Comparison of ENCODE assay signal across 11 cellular contexts in the genomic region with DNA sequence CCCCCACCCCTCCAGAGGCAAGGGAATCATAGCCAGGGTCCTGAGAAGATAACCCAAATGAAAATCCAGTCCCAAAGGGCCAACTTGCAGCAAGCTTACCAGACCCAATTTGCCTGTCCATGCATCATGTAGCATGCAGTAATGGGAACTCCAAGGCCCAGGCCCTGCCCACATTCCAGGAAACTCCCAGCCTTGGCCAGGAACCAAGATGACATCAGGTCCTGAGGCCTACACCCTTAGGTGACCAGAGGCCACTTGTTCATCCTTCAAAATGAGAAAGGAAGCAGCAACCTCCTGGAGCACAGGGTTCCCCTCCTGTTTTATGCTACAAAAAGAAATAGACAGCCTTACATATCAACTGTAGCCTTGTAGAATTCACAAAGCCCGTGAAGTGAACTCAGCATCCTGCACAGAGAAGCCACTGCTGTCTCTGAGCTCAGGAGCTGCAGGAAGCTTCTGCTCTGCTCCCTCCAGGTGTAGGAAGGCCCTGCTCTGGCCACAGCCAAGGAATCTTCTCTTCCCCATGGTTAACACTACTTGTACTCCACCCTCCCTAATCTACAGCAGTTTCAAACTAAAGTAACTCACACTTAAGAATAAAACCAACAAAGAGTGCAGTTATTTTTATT. TPM values are rescaled to one million over a fixed set of nuclear protein-coding genes. Genes with fewer than 3 reads are reported as not detected.
DNase-seq lines count a peak whose midpoint lies in the region; ATAC-seq and TF ChIP-seq lines count a peak whose summit lies in the region.
"Had no signal": no experiment of that assay in that cellular context is flagged by ENCODE, and none has a peak within 500 bp of the region (broad histone marks: within the 10 kb centered on the region; RNA-seq: fewer than 3 reads in every experiment).

No MANE protein-coding gene starts in this region.

- H3K27me3 ChIP-seq in MG63 (no peaks in the 10 kb centered on the region), endodermal cell (ENCODE audit: control insufficient read depth, insufficient read depth, low read length, poor library complexity, severe bottlenecking) (no peaks in the 10 kb centered on the region), esophagus squamous epithelium (peaks cover 0 to 31% (median 0%) of the 10 kb centered on the region in 4 donors)

- intact Hi-C loops in esophagus squamous epithelium (cut with DNase I), result no loop called here

- no peak overlapping the region for H3K27ac ChIP-seq in endodermal cell (ENCODE audit: low read depth, low read length)
- no peak overlapping the region for H3K27ac ChIP-seq in esophagus squamous epithelium
- H3K27ac ChIP-seq: C4-2B had no signal

- in situ Hi-C loops in ACHN (cut with HindIII; ENCODE audit: low pct_ligation_motif_present, low pct_unique_long_range_greater_than_20kb, low sequenced_read_pairs), result no loop called here

- H3K4me3 Mint-ChIP-seq in endodermal cell, result no peak overlapping the region
- H3K4me3 Mint-ChIP-seq: activated T-cell treated with anti-CD3 and anti-CD28 coated beads, Interleukin-2, amount 50 U/mL, for 4 hours had no signal

- peak; percentile 94 for DNase-seq in ACHN
- peak; percentile 81 for DNase-seq in MG63
- peak; percentile 61 for DNase-seq in endodermal cell
- peak; percentile 74 to 90 for DNase-seq in lung microvascular endothelial cell (ENCODE audit: low read depth in 2 of 2)
- DNase-seq in NCI-H1694 (lab: John Stamatoyannopoulos, UW), result no peak
- no peak for DNase-seq in esophagus squamous epithelium (lab: John Stamatoyannopoulos, UW)
- DNase-seq: activated T-cell treated with anti-CD3 and anti-CD28 coated beads, Interleukin-2, amount 50 U/mL, for 4 hours; stimulated activated CD4-positive, alpha-beta T cell treated with anti-CD3 and anti-CD28 coated beads, Interleukin-12 subunit alpha, Interleukin-12 subunit beta, amount 100 ng/mL, for 4 hours had no signal

- H3K4me1 Mint-ChIP-seq in endodermal cell, result peaks cover 31% of the 10 kb centered on the region

- 82 to 89% methylated on average over 1 of the region's 1 CpG for WGBS in endodermal cell (ENCODE audit: insufficient coverage in 1 of 2, insufficient read length in 1 of 2), 2 experiments
- WGBS in esophagus squamous epithelium, 2 donors, result 71% methylated on average over 1 of the region's 1 CpG; no CpG with 5 or more reads in 1 of the 2 donors

- peaks cover 15% of the 10 kb centered on the region for H3K27me3 Mint-ChIP-seq in endodermal cell (ENCODE audit: insufficient read depth)

- TF ChIP-seq CTCF in endodermal cell (conservative IDR thresholded peaks at IDR 0.05) (no peak), esophagus squamous epithelium (IDR thresholded peaks at IDR 0.05) (no peak)

- no peak overlapping the region for H3K4me3 ChIP-seq in MG63
- H3K4me3 ChIP-seq in endodermal cell (ENCODE audit: low read length), result peak overlapping the region; percentile 3
- no peak overlapping the region for H3K4me3 ChIP-seq in esophagus squamous epithelium

- H3K9me3 ChIP-seq in MG63, result no peaks in the 10 kb centered on the region
- peaks cover 10% of the 10 kb centered on the region for H3K9me3 ChIP-seq in endodermal cell (ENCODE audit: control insufficient read depth, low read length)
- no peaks in the 10 kb centered on the region for H3K9me3 ChIP-seq in esophagus squamous epithelium

- H3K4me1 ChIP-seq in endodermal cell (ENCODE audit: control insufficient read depth, insufficient read depth, low read length) (peaks cover 15% of the 10 kb centered on the region), esophagus squamous epithelium (peaks cover 0 to 32% (median 3%) of the 10 kb centered on the region in 3 donors)

- H3K9me3 Mint-ChIP-seq in endodermal cell, result no peaks in the 10 kb centered on the region

- peak overlapping the region; percentile 64 for H3K27ac Mint-ChIP-seq in endodermal cell

- no peaks in the 10 kb centered on the region for H3K36me3 ChIP-seq in MG63
- no peaks in the 10 kb centered on the region for H3K36me3 ChIP-seq in endodermal cell (ENCODE audit: control insufficient read depth, insufficient read depth, low read length)
- no peaks in the 10 kb centered on the region for H3K36me3 ChIP-seq in esophagus squamous epithelium

- no peaks in the 10 kb centered on the region for H3K36me3 Mint-ChIP-seq in endodermal cell (ENCODE audit: low read depth)

- ATAC-seq in GM21423 (IDR thresholded peaks at IDR 0.05; ENCODE audit: unreplicated experiment) (no peak), GM21447 (IDR thresholded peaks at IDR 0.05; ENCODE audit: unreplicated experiment) (no peak)
- ATAC-seq: activated T-cell treated with anti-CD3 and anti-CD28 coated beads, Interleukin-2, amount 50 U/mL, for 4 hours had no signal

- TF ChIP-seq POLR2A in esophagus squamous epithelium (IDR thresholded peaks at IDR 0.05), result no peak

- no peak overlapping the region for H3K9ac ChIP-seq in endodermal cell (ENCODE audit: extremely low read depth, low read length, poor library complexity, severe bottlenecking)

RNA-seq across cellular contexts. Expression of a gene that starts 30.3 kb away (rescaled TPM):
- total RNA-seq in MG63 (2014; rRNA removed; shearing (Covaris generic); ENCODE audit: low replicate concordance), result 27.5 and 33.1 TPM in 2 replicates
- 10 to 100 TPM; 71.9 to 97.5 TPM for total RNA-seq in endodermal cell
- 61.1 TPM for polyA plus RNA-seq in endodermal cell (2013, experiment 1 of 2)
- 56.3 TPM for polyA plus RNA-seq in endodermal cell (2013, experiment 2 of 2)
- total RNA-seq in lung microvascular endothelial cell, result 59.9 and 70.4 TPM in 2 replicates
- total RNA-seq in esophagus squamous epithelium, result 10 to 100 TPM in 2 of 4 donors, 1 to 10 TPM in 2; 3.5 to 35.1 (median 9.2) TPM

Comparison
In these comparisons a context has a peak if more than half of its experiments do, and no peak if none do; other contexts are left out.
1. DNase-seq: peak in ACHN (single experiment), MG63 (single experiment), endodermal cell (single experiment) and lung microvascular endothelial cell (2 of 2); none in NCI-H1694 (single experiment) and esophagus squamous epithelium (single experiment).